In the genomic region with DNA sequence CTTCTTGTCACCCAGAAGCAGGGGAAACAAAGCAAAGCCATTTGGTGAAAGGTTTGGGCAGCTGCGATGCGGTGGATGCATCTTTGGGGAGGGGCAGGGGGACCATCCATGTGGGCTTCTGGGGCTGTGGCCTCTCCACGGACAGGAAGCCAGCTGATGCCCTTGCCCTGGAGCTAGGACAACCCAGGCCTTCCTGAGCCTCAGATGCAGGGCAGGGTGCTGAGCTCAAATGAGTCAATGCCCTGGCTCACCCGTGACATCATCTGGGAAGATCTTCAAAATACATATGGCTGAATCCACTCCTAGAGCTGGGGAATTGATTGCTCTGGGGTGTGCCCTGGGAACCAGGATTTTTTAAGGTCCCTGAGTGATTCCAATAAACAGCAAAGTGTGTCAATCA, we compare ENCODE assay signal across 21 cellular contexts.
"Had no signal": no experiment of that assay in that cellular context is flagged by ENCODE, and none has a peak within 500 bp of the region (broad histone marks: within the 10 kb centered on the region; RNA-seq: fewer than 3 reads in every experiment).

No MANE protein-coding gene starts in this region.

- H3K4me3 ChIP-seq: esophagus squamous epithelium, lung, psoas muscle, right lobe of liver, testis, transverse colon had no signal

- H3K9me3 ChIP-seq: esophagus squamous epithelium, psoas muscle, right lobe of liver, testis, transverse colon had no signal

- ATAC-seq: foreskin keratinocyte; left cardiac atrium; left ventricle myocardium superior; natural killer cell treated with Interleukin-12 subunit alpha and Interleukin-12 subunit beta and Interleukin-15 and Interleukin-18, amount 100 ng/mL, for 72 hours; psoas muscle; right lobe of liver; stimulated activated effector memory CD8-positive, alpha-beta T cell treated with anti-CD3 and anti-CD28 coated beads, Interleukin-12 subunit alpha, Interleukin-12 subunit beta, amount 100 ng/mL, for 72 hours; stimulated activated naive CD8-positive, alpha-beta T cell treated with anti-CD3 and anti-CD28 coated beads, Interleukin-15, amount 100 ng/mL, for 72 hours had no signal

- H3K27me3 ChIP-seq: foreskin keratinocyte, right lobe of liver, testis, transverse colon had no signal

- H2AFZ ChIP-seq: parathyroid adenoma had no signal

- H3K4me1 ChIP-seq: esophagus squamous epithelium, foreskin keratinocyte, parathyroid adenoma, psoas muscle, right lobe of liver, testis, transverse colon had no signal

- DNase-seq: esophagus squamous epithelium; foreskin keratinocyte; immature natural killer cell; kidney; left cardiac atrium; left ventricle myocardium superior; mesenchymal stem cell; midbrain; occipital lobe; psoas muscle; retina; right lobe of liver; stimulated activated CD4-positive, alpha-beta T cell treated with anti-CD3 and anti-CD28 coated beads, Interleukin-4, amount 100 ng/mL, for 1 hour; stimulated activated CD8-positive, alpha-beta memory T cell treated with anti-CD3 and anti-CD28 coated beads, Interleukin-4, amount 100 ng/mL, for 48 hours; stimulated activated naive CD8-positive, alpha-beta T cell treated with anti-CD3 and anti-CD28 coated beads, Interleukin-15, amount 100 ng/mL, for 72 hours; testis; transverse colon had no signal

- H3K9ac ChIP-seq: parathyroid adenoma had no signal

- H3K36me3 ChIP-seq: esophagus squamous epithelium, right lobe of liver, transverse colon had no signal

- H3K79me2 ChIP-seq: parathyroid adenoma had no signal

- H3K27ac ChIP-seq: esophagus squamous epithelium, foreskin keratinocyte, parathyroid adenoma, psoas muscle, right lobe of liver, testis, transverse colon had no signal
